27 cellular contexts compared by ENCODE assay signal in genomic region chr2:148136441-148136840, GRCh38.
"Had no signal": no experiment of that assay in that cellular context is flagged by ENCODE, and none has a peak within 500 bp of the region (broad histone marks: within the 10 kb centered on the region; RNA-seq: fewer than 3 reads in every experiment).

No MANE protein-coding gene starts in this region.

- H3K36me3 Mint-ChIP-seq: natural killer cell; neural progenitor cell; stimulated activated effector memory CD8-positive, alpha-beta T cell treated with anti-CD3 and anti-CD28 coated beads, Interleukin-12 subunit alpha, Interleukin-12 subunit beta, amount 100 ng/mL, for 72 hours had no signal

- H3K4me1 Mint-ChIP-seq: neural progenitor cell; stimulated activated effector memory CD8-positive, alpha-beta T cell treated with anti-CD3 and anti-CD28 coated beads, Interleukin-12 subunit alpha, Interleukin-12 subunit beta, amount 100 ng/mL, for 72 hours had no signal

- H3K4me1 ChIP-seq: neural progenitor cell, parathyroid adenoma, psoas muscle, spleen, stomach, thyroid gland, upper lobe of left lung, vagina had no signal

- H3K4me3 Mint-ChIP-seq: natural killer cell; nephron; neural progenitor cell; stimulated activated effector memory CD8-positive, alpha-beta T cell treated with anti-CD3 and anti-CD28 coated beads, Interleukin-12 subunit alpha, Interleukin-12 subunit beta, amount 100 ng/mL, for 72 hours; stimulated activated naive B cell treated with anti-CD40 and anti-IgM and Interleukin-4, amounts not matched to agents 10 μg/mL and 1 μg/mL and 100 μg/mL, for 72 hours; stimulated activated naive CD8-positive, alpha-beta T cell treated with anti-CD3 and anti-CD28 coated beads, Interleukin-15, Interleukin-2, amounts not matched to agents 100 ng/mL and 50 ng/mL, for 24 hours had no signal

- H3K27ac Mint-ChIP-seq: natural killer cell; neural progenitor cell; progenitor cell of endocrine pancreas; stimulated activated effector memory CD8-positive, alpha-beta T cell treated with anti-CD3 and anti-CD28 coated beads, Interleukin-12 subunit alpha, Interleukin-12 subunit beta, amount 100 ng/mL, for 72 hours; stimulated activated naive B cell treated with anti-CD40 and anti-IgM and Interleukin-4, amounts not matched to agents 10 μg/mL and 1 μg/mL and 100 μg/mL, for 72 hours; stimulated activated naive CD8-positive, alpha-beta T cell treated with anti-CD3 and anti-CD28 coated beads, Interleukin-15, Interleukin-2, amounts not matched to agents 100 ng/mL and 50 ng/mL, for 24 hours had no signal

- FAIRE-seq: urothelium cell line had no signal

- H2AFZ ChIP-seq: neural progenitor cell, parathyroid adenoma had no signal

- H3K27ac ChIP-seq: neural progenitor cell, ovary, parathyroid adenoma, psoas muscle, skin epidermis, spleen, stomach, thoracic aorta, thyroid gland, tibial nerve, upper lobe of left lung, vagina had no signal

- H3K9me3 ChIP-seq: ovary, psoas muscle, spleen, stomach, thoracic aorta, thyroid gland, tibial nerve, upper lobe of left lung, vagina had no signal

- H3K27me3 Mint-ChIP-seq: progenitor cell of endocrine pancreas; stimulated activated naive B cell treated with anti-CD40 and anti-IgM and Interleukin-4, amounts not matched to agents 10 μg/mL and 1 μg/mL and 100 μg/mL, for 72 hours; stimulated activated naive CD8-positive, alpha-beta T cell treated with anti-CD3 and anti-CD28 coated beads, Interleukin-15, Interleukin-2, amounts not matched to agents 100 ng/mL and 50 ng/mL, for 24 hours had no signal

- H3K27me3 ChIP-seq: neural progenitor cell, ovary, spleen, stomach, thyroid gland, tibial nerve, upper lobe of left lung, vagina had no signal

- ATAC-seq: natural killer cell; psoas muscle; right cardiac atrium; sciatic nerve; stimulated activated effector memory CD8-positive, alpha-beta T cell treated with anti-CD3 and anti-CD28 coated beads, Interleukin-12 subunit alpha, Interleukin-12 subunit beta, amount 100 ng/mL, for 72 hours; stimulated activated naive B cell treated with anti-CD40 and anti-IgM and Interleukin-4, amounts not matched to agents 10 μg/mL and 1 μg/mL and 100 μg/mL, for 72 hours had no signal

- H3K4me2 ChIP-seq: neural progenitor cell, smooth muscle cell had no signal

- H3K36me3 ChIP-seq: neural progenitor cell, ovary, spleen, stomach, thoracic aorta, thyroid gland, tibial nerve, upper lobe of left lung, vagina had no signal

- DNase-seq: natural killer cell; occipital lobe; ovary; psoas muscle; right cardiac atrium; spleen; stimulated activated CD4-positive, alpha-beta T cell treated with anti-CD3 and anti-CD28 coated beads, Interleukin-12 subunit alpha, Interleukin-12 subunit beta, amount 100 ng/mL, for 4 hours; stimulated activated CD4-positive, alpha-beta T cell treated with anti-CD3 and anti-CD28 coated beads, Interleukin-1b, Interleukin-23, amount 100 ng/mL, for 48 hours; stimulated activated CD4-positive, alpha-beta T cell treated with anti-CD3 and anti-CD28 coated beads, Interleukin-4, amount 100 ng/mL, for 24 hours; stimulated activated naive B cell treated with anti-CD40 and anti-IgM and Interleukin-4, amounts not matched to agents 10 μg/mL and 1 μg/mL and 100 μg/mL, for 72 hours; stimulated activated naive CD4-positive, alpha-beta T cell treated with Interleukin-2 at 50 U/mL for 16 hours; stomach; thyroid gland; upper lobe of left lung had no signal

- H3K9me3 Mint-ChIP-seq: natural killer cell; nephron; neural progenitor cell; stimulated activated effector memory CD8-positive, alpha-beta T cell treated with anti-CD3 and anti-CD28 coated beads, Interleukin-12 subunit alpha, Interleukin-12 subunit beta, amount 100 ng/mL, for 72 hours; stimulated activated naive B cell treated with anti-CD40 and anti-IgM and Interleukin-4, amounts not matched to agents 10 μg/mL and 1 μg/mL and 100 μg/mL, for 72 hours; stimulated activated naive CD8-positive, alpha-beta T cell treated with anti-CD3 and anti-CD28 coated beads, Interleukin-15, Interleukin-2, amounts not matched to agents 100 ng/mL and 50 ng/mL, for 24 hours had no signal

- H3K4me3 ChIP-seq: neural progenitor cell, ovary, psoas muscle, skin epidermis, smooth muscle cell, spleen, stomach, thoracic aorta, thyroid gland, tibial nerve, upper lobe of left lung, vagina had no signal

- H3K9ac ChIP-seq: neural progenitor cell, parathyroid adenoma had no signal
